1 cellular context compared by ENCODE assay signal in genomic region chr11:117843666-117844484, GRCh38.
TF ChIP-seq lines count a peak whose summit lies in the region.

No MANE protein-coding gene starts in this region.

TF ChIP-seq in GM12878, 131 proteins besides CTCF, POLR2A, EP300 and RAD21 (continued from another document):
- TF ChIP-seq, protein P1, sequence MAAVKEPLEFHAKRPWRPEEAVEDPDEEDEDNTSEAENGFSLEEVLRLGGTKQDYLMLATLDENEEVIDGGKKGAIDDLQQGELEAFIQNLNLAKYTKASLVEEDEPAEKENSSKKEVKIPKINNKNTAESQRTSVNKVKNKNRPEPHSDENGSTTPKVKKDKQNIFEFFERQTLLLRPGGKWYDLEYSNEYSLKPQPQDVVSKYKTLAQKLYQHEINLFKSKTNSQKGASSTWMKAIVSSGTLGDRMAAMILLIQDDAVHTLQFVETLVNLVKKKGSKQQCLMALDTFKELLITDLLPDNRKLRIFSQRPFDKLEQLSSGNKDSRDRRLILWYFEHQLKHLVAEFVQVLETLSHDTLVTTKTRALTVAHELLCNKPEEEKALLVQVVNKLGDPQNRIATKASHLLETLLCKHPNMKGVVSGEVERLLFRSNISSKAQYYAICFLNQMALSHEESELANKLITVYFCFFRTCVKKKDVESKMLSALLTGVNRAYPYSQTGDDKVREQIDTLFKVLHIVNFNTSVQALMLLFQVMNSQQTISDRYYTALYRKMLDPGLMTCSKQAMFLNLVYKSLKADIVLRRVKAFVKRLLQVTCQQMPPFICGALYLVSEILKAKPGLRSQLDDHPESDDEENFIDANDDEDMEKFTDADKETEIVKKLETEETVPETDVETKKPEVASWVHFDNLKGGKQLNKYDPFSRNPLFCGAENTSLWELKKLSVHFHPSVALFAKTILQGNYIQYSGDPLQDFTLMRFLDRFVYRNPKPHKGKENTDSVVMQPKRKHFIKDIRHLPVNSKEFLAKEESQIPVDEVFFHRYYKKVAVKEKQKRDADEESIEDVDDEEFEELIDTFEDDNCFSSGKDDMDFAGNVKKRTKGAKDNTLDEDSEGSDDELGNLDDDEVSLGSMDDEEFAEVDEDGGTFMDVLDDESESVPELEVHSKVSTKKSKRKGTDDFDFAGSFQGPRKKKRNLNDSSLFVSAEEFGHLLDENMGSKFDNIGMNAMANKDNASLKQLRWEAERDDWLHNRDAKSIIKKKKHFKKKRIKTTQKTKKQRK (IDR thresholded peaks at IDR 0.05; ENCODE audit: low read depth, low read length), result no peak
- TF ChIP-seq SMC3 (IDR thresholded peaks at IDR 0.05; ENCODE audit: borderline replicate concordance, low read length) (peak; percentile 99), PAX8 (IDR thresholded peaks at IDR 0.05) (no peak), KDM1A (IDR thresholded peaks at IDR 0.05; ENCODE audit: borderline replicate concordance) (no peak), ZNF622 (IDR thresholded peaks at IDR 0.05) (no peak), ZBED1 (IDR thresholded peaks at IDR 0.05; ENCODE audit: borderline replicate concordance) (no peak), POLR2AphosphoS5 (IDR thresholded peaks at IDR 0.05; ENCODE audit: low read length) (no peak), IRF4 (IDR thresholded peaks at IDR 0.05; ENCODE audit: low read depth, low read length) (0 out of 2 replicates have a peak, but pooled peaks have one; percentile 13), MTA2 (IDR thresholded peaks at IDR 0.05; ENCODE audit: low read depth) (no peak), ZNF24 (IDR thresholded peaks at IDR 0.05) (0 out of 2 replicates have a peak, but pooled peaks have one; percentile 37), IRF3 (IDR thresholded peaks at IDR 0.05) (no peak), ZNF217 (IDR thresholded peaks at IDR 0.05) (no peak), TAF1 (IDR thresholded peaks at IDR 0.05; ENCODE audit: borderline replicate concordance, low read depth, low read length) (no peak), BHLHE40 (IDR thresholded peaks at IDR 0.05; ENCODE audit: borderline replicate concordance in 1 of 2, low read depth in 2 of 2, low read length in 1 of 2) (peak; percentile 13 to 31; a peak in 1 of 4 replicates), USF2 (IDR thresholded peaks at IDR 0.05; ENCODE audit: borderline replicate concordance, low read depth, low read length) (no peak), MTA3 (IDR thresholded peaks at IDR 0.05; ENCODE audit: borderline replicate concordance, low read length) (no peak), SMARCA5 (IDR thresholded peaks at IDR 0.05) (peak; percentile 48; the same call in 1 of the 2 replicates), YY1 (IDR thresholded peaks at IDR 0.05; ENCODE audit: low read depth, low read length) (peak; percentile 79), MEF2A (IDR thresholded peaks at IDR 0.05; ENCODE audit: insufficient read depth, low read depth, low read length) (no peak), RBBP5 (conservative IDR thresholded peaks at IDR 0.05) (no peak), SMAD5 (IDR thresholded peaks at IDR 0.05; ENCODE audit: low read depth) (no peak), NR2C2 (IDR thresholded peaks at IDR 0.05; ENCODE audit: borderline replicate concordance, control insufficient read depth, insufficient read length, low read depth) (no peak), BRCA1 (IDR thresholded peaks at IDR 0.05; ENCODE audit: low read depth, low read length) (no peak), HDGF (IDR thresholded peaks at IDR 0.05) (no peak), SREBF2 (IDR thresholded peaks at IDR 0.05; ENCODE audit: low read length) (no peak), IKZF2 (IDR thresholded peaks at IDR 0.05) (no peak), ZBTB40 (IDR thresholded peaks at IDR 0.05; ENCODE audit: borderline replicate concordance) (no peak), USF1 (IDR thresholded peaks at IDR 0.05; ENCODE audit: borderline replicate concordance, extremely low read length, insufficient read depth, low read depth, low read length) (no peak), CREM (IDR thresholded peaks at IDR 0.05; ENCODE audit: low read depth) (no peak), SMAD1 (IDR thresholded peaks at IDR 0.05; ENCODE audit: low read depth, partially characterized antibody) (no peak), ATF7 (IDR thresholded peaks at IDR 0.05; ENCODE audit: low read depth) (no peak), ESRRA (IDR thresholded peaks at IDR 0.05; ENCODE audit: low read length) (no peak), SUPT20H (IDR thresholded peaks at IDR 0.05; ENCODE audit: borderline replicate concordance, control insufficient read depth, low read depth, low read length) (no peak), ASH2L (IDR thresholded peaks at IDR 0.05; ENCODE audit: borderline replicate concordance, low read depth) (no peak), PBX3 (IDR thresholded peaks at IDR 0.05; ENCODE audit: insufficient replicate concordance, low read depth, low read length) (no peak), YBX1 (IDR thresholded peaks at IDR 0.05) (no peak), SRF (IDR thresholded peaks at IDR 0.05; ENCODE audit: low read depth in 2 of 2, low read length in 2 of 2) (no peak), RFX5 (IDR thresholded peaks at IDR 0.05; ENCODE audit: low read depth, low read length) (no peak), KAT2A (conservative IDR thresholded peaks at IDR 0.05; ENCODE audit: control insufficient read depth, low read depth, low read length) (no peak), WRNIP1 (IDR thresholded peaks at IDR 0.05; ENCODE audit: borderline replicate concordance, low read depth, low read length) (0 out of 2 replicates have a peak, but pooled peaks have one; percentile 64), STAT1 (conservative IDR thresholded peaks at IDR 0.05) (no peak), FOXM1 (IDR thresholded peaks at IDR 0.05; ENCODE audit: low read depth, low read length) (no peak)
- TF ChIP-seq, protein P2, sequence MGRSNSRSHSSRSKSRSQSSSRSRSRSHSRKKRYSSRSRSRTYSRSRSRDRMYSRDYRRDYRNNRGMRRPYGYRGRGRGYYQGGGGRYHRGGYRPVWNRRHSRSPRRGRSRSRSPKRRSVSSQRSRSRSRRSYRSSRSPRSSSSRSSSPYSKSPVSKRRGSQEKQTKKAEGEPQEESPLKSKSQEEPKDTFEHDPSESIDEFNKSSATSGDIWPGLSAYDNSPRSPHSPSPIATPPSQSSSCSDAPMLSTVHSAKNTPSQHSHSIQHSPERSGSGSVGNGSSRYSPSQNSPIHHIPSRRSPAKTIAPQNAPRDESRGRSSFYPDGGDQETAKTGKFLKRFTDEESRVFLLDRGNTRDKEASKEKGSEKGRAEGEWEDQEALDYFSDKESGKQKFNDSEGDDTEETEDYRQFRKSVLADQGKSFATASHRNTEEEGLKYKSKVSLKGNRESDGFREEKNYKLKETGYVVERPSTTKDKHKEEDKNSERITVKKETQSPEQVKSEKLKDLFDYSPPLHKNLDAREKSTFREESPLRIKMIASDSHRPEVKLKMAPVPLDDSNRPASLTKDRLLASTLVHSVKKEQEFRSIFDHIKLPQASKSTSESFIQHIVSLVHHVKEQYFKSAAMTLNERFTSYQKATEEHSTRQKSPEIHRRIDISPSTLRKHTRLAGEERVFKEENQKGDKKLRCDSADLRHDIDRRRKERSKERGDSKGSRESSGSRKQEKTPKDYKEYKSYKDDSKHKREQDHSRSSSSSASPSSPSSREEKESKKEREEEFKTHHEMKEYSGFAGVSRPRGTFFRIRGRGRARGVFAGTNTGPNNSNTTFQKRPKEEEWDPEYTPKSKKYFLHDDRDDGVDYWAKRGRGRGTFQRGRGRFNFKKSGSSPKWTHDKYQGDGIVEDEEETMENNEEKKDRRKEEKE (IDR thresholded peaks at IDR 0.05), result no peak
- TF ChIP-seq, protein P3, sequence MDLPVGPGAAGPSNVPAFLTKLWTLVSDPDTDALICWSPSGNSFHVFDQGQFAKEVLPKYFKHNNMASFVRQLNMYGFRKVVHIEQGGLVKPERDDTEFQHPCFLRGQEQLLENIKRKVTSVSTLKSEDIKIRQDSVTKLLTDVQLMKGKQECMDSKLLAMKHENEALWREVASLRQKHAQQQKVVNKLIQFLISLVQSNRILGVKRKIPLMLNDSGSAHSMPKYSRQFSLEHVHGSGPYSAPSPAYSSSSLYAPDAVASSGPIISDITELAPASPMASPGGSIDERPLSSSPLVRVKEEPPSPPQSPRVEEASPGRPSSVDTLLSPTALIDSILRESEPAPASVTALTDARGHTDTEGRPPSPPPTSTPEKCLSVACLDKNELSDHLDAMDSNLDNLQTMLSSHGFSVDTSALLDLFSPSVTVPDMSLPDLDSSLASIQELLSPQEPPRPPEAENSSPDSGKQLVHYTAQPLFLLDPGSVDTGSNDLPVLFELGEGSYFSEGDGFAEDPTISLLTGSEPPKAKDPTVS (IDR thresholded peaks at IDR 0.05; ENCODE audit: low read depth, low read length), result no peak
